In the genomic region with DNA sequence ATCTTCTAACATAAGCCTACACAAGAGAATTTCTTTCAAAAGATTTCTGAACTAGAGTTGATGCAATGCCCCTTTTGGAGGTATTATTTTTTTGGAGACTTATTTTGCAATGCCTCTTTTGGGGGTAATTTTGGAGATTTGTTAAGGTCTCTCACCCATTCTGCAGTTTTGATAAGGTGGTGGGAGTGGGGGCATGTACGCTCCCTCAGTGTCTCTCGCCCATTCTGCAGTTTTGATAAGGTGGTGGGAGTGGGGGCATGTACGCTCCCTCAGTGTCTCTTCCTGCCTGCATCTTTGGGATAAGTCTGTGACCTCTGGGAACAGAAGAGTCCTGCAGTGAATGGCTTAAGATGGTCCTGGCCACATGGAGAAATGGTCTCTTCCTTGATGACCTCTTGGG, we compare ENCODE assay signal across 6 cellular contexts.
"Had no signal": no experiment of that assay in that cellular context is flagged by ENCODE, and none has a peak within 500 bp of the region (broad histone marks: within the 10 kb centered on the region; RNA-seq: fewer than 3 reads in every experiment).

No MANE protein-coding gene starts in this region.

- ATAC-seq: HepG2, K562 had no signal

- H3K4me3 ChIP-seq: K562 had no signal

- FAIRE-seq: HepG2, HTR-8/SVneo, K562 had no signal

- DNase-seq: IMR-90, KBM-7 had no signal

- H3K27ac ChIP-seq: HL-60 had no signal
